In the genomic region with DNA sequence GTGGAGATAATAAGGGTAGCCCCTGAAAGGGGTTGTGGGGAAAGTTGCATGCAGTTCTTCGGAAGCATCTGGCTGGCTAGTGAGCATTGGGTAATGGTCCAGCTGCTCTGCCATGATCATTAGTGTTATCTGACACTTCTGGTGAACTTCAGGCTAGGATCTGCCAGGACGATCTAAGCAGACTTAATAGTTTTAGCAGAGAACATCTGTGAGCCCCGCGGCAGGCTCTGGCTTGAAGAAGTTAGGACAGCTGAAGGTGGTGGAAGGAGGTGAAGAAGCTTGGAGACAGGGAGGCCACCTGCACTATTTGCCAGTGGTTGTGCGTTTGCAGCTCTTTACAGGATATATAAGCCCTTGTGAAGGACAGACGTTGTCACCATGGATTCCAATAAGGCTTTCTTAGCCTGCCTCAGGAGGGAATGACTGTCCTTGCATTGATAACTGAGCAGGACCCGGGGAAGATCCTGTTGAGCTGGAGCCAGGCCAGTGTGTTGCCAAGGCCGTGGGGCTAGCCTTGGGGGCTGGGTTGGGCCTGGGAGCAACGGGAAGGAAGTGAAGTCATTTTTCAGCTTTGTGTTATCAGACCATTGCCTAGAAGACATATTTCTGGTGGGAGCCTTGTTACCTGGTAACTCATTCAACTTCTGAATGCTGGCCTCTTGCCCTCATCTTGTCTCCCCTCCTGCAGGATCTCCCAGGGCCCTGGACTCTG, we compare ENCODE assay signal across 8 cellular contexts.
DNase-seq lines count a peak whose midpoint lies in the region; ATAC-seq and TF ChIP-seq lines count a peak whose summit lies in the region.
"Had no signal": no experiment of that assay in that cellular context is flagged by ENCODE, and none has a peak within 500 bp of the region (broad histone marks: within the 10 kb centered on the region; RNA-seq: fewer than 3 reads in every experiment).

No MANE protein-coding gene starts in this region.

- peaks cover 49% of the 10 kb centered on the region for H3K4me1 Mint-ChIP-seq in GM23338
- H3K4me1 Mint-ChIP-seq in T-cell, result peaks cover 85 to 93% (median 91%) of the 10 kb centered on the region in 3 donors
- H3K4me1 Mint-ChIP-seq in progenitor cell of endocrine pancreas (ENCODE audit: low read depth), result peaks cover 15% of the 10 kb centered on the region

- intact Hi-C loops in heart right ventricle (cut with DNase I), result loop anchor here in 1 of 10 donors (2.0 kb wide), 1 partner anchor 14 kb away; no protein-coding TSS in a partner anchor

- H3K36me3 Mint-ChIP-seq in GM23338 (ENCODE audit: low read depth), result peaks cover 12% of the 10 kb centered on the region
- peaks cover 15% of the 10 kb centered on the region for H3K36me3 Mint-ChIP-seq in T-cell
- H3K36me3 Mint-ChIP-seq in progenitor cell of endocrine pancreas (ENCODE audit: insufficient read depth), result peaks cover 4% of the 10 kb centered on the region

- ATAC-seq in GM23338 (no peak), T-cell (replicated peaks in 1 of 4) (peak in 1 of 4 experiments; percentile 18), heart right ventricle (peak; percentile 47 to 79 (median 62))

- no peak overlapping the region for H3K27ac ChIP-seq in GM23338 (ENCODE audit: low read depth)
- peak overlapping the region in 6 of 10 donors; percentile 12 to 65 (median 35) for H3K27ac ChIP-seq in heart right ventricle
- H3K27ac ChIP-seq: dorsolateral prefrontal cortex had no signal

- DNase-seq in GM23338 (ENCODE audit: low spot score), result no peak
- no peak for DNase-seq in T-cell
- DNase-seq in heart right ventricle, result peak; percentile 51 to 54
- no peak for DNase-seq in progenitor cell of endocrine pancreas (ENCODE audit: low spot score, unreplicated experiment)
- DNase-seq in OCI-M2 (lab: John Stamatoyannopoulos, UW; ENCODE audit: unreplicated experiment), result no peak
- DNase-seq in iPS-NIHi11 (ENCODE audit: low spot score), result no peak
- no peak for DNase-seq in middle frontal gyrus (ENCODE audit: extremely low spot score, low spot score)
- DNase-seq: dorsolateral prefrontal cortex had no signal

- H3F3A ChIP-seq in GM23338 (replicated peaks; ENCODE audit: low read depth), result no peaks in the 10 kb centered on the region

- peak overlapping the region; percentile 73; the same call in 1 of the 2 replicates for H3K4me2 ChIP-seq in GM23338

- no peak overlapping the region for H2AFZ ChIP-seq in GM23338

- H3K9me3 ChIP-seq in heart right ventricle, result no peaks in the 10 kb centered on the region

- H3K36me3 ChIP-seq in GM23338 (ENCODE audit: insufficient read depth) (no peaks in the 10 kb centered on the region), heart right ventricle (peaks cover 0 to 5% (median 0%) of the 10 kb centered on the region in 9 donors)

- no peak for TF ChIP-seq CTCF in GM23338 (conservative IDR thresholded peaks at IDR 0.05; ENCODE audit: low read depth in 2 of 2)
- TF ChIP-seq CTCF in heart right ventricle (IDR thresholded peaks at IDR 0.05), result no peak
- no peak for TF ChIP-seq CTCF in progenitor cell of endocrine pancreas (IDR thresholded peaks at IDR 0.05; ENCODE audit: unreplicated experiment)

- H3K4me3 ChIP-seq in GM23338 (no peak overlapping the region), heart right ventricle (no peak overlapping the region)
- H3K4me3 ChIP-seq: dorsolateral prefrontal cortex had no signal

- H4K20me1 ChIP-seq in GM23338 (replicated peaks; ENCODE audit: insufficient read depth), result peaks cover 4% of the 10 kb centered on the region; the same call in 1 of the 2 replicates

- WGBS in heart right ventricle, 2 donors, result 17 to 22% methylated on average over 9 of the region's 9 CpGs

- POLR2A ChIA-PET in T-cell (lab: Charles Lee), result interaction anchor here in 1 of 2 donors (0.5 kb wide), 1 partner anchor 141 kb away, joined by 5 read pairs; no protein-coding TSS in a partner anchor

- H3K79me2 ChIP-seq in GM23338 (replicated peaks; ENCODE audit: insufficient read depth), result peaks cover 89% of the 10 kb centered on the region

- H3K27ac Mint-ChIP-seq in GM23338, result no peak overlapping the region
- H3K27ac Mint-ChIP-seq in T-cell, result peak overlapping the region; percentile 36 to 53
- H3K27ac Mint-ChIP-seq in progenitor cell of endocrine pancreas, result peak overlapping the region; percentile 40

- H3K9me3 Mint-ChIP-seq in GM23338 (peaks cover 4% of the 10 kb centered on the region; the same call in 1 of the 3 replicates), T-cell (no peaks in the 10 kb centered on the region), progenitor cell of endocrine pancreas (ENCODE audit: low read depth) (no peaks in the 10 kb centered on the region)

- H3K4me3 Mint-ChIP-seq in GM23338 (no peak overlapping the region), T-cell (peak overlapping the region in 1 of 3 donors; percentile 43), progenitor cell of endocrine pancreas (ENCODE audit: low read depth) (no peak overlapping the region)

- H3K27me3 ChIP-seq in GM23338 (ENCODE audit: insufficient read depth) (no peaks in the 10 kb centered on the region), heart right ventricle (no peaks in the 10 kb centered on the region)
- H3K27me3 ChIP-seq: dorsolateral prefrontal cortex had no signal

- CTCF ChIA-PET in T-cell (lab: Charles Lee), result interaction anchor here in 1 of 2 donors (1.2 kb wide), 1 partner anchor 20 kb away, joined by 3 read pairs; no protein-coding TSS in a partner anchor

- peaks cover 5% of the 10 kb centered on the region for H3K27me3 Mint-ChIP-seq in GM23338 (ENCODE audit: insufficient read depth, low read depth, poor library complexity)
- no peaks in the 10 kb centered on the region for H3K27me3 Mint-ChIP-seq in T-cell
- no peaks in the 10 kb centered on the region for H3K27me3 Mint-ChIP-seq in progenitor cell of endocrine pancreas

- H3K9me2 ChIP-seq in GM23338 (ENCODE audit: insufficient read depth), result no peaks in the 10 kb centered on the region

- peaks cover 29% of the 10 kb centered on the region for H3K4me1 ChIP-seq in GM23338 (ENCODE audit: insufficient read depth)
- peaks cover 18 to 88% (median 79%) of the 10 kb centered on the region in 9 donors for H3K4me1 ChIP-seq in heart right ventricle

TF ChIP-seq in GM23338, 12 proteins besides CTCF, POLR2A, EP300 and RAD21 (continues in another document):
- no peak for TF ChIP-seq NANOG (IDR thresholded peaks at IDR 0.05; ENCODE audit: borderline replicate concordance)
- no peak for TF ChIP-seq JUNB (IDR thresholded peaks at IDR 0.05; ENCODE audit: unreplicated experiment)
- no peak for TF ChIP-seq ZNF462 (CRISPR knock-in tag; IDR thresholded peaks at IDR 0.05)
- TF ChIP-seq CREB1 (CRISPR knock-in tag; IDR thresholded peaks at IDR 0.05; ENCODE audit: low read depth), result no peak
- no peak for TF ChIP-seq ZNF331 (CRISPR knock-in tag; IDR thresholded peaks at IDR 0.05; ENCODE audit: low read depth)

Comparison
In these comparisons a context has a peak if more than half of its experiments do, and no peak if none do; other contexts are left out.
1. DNase-seq: peak in heart right ventricle (2 of 2); none in GM23338 (single experiment), T-cell (0 of 34), progenitor cell of endocrine pancreas (single experiment), OCI-M2 (single experiment), iPS-NIHi11 (single experiment) and middle frontal gyrus (single experiment).